In the genomic region with DNA sequence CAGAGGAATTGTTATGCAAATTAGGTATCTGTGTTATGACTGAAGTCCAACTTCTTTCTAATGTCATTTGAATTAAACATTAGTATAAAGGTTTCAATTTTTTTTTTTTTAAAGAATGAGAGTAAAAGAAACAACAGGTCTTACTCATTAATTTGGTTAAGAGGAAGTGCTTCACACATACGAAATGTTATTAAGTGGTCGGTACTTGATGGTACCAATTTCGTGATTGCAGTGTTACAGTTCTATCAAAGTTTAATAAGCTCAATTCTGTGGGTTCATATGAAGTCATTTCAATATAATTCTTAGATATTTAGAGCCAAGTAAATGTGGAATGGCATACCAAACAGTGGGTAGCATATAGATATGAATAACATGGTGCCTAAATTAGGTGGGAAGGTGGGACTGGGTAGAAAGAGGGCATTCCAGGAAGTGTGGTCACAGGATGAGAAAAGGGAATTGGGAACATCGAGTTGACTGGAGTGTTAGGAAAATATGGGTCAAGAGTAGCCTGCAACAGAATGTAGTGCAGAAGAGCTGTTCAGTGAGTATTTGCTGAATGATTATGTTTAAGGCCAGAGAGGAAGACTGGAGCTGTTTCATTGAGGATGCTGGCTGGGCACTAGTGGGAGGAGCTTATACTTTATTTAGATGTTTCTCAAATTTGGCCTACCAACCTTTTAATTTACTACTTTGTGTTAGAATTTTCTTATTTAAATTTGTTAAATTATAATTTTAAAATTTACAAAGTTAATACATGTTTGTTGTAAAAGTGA, we compare ENCODE assay signal across 21 cellular contexts.
"Had no signal": no experiment of that assay in that cellular context is flagged by ENCODE, and none has a peak within 500 bp of the region (broad histone marks: within the 10 kb centered on the region; RNA-seq: fewer than 3 reads in every experiment).

No MANE protein-coding gene starts in this region.

- H3K4me1 Mint-ChIP-seq: mesothelial cell of epicardium had no signal

- H3K27ac ChIP-seq: body of pancreas, foreskin keratinocyte, suprapubic skin, transverse colon had no signal

- H3K4me1 ChIP-seq: body of pancreas, foreskin keratinocyte, suprapubic skin, transverse colon had no signal

- H3K27ac Mint-ChIP-seq: activated B cell treated with CpG ODN at 0.5 μM for 24 hours; activated CD8-positive, alpha-beta T cell treated with anti-CD3 and anti-CD28 coated beads for 36 hours; mesothelial cell of epicardium had no signal

- H3K9me3 Mint-ChIP-seq: activated B cell treated with CpG ODN at 0.5 μM for 24 hours; activated CD8-positive, alpha-beta T cell treated with anti-CD3 and anti-CD28 coated beads for 36 hours; activated naive CD4-positive, alpha-beta T cell treated with anti-CD3 and anti-CD28 coated beads, Interleukin-2, amount 50 U/mL, for 72 hours; neural crest cell; T-cell had no signal

- DNase-seq: activated B cell treated with CpG ODN at 0.5 μM for 24 hours; activated CD4-positive, alpha-beta T cell treated with anti-CD3 and anti-CD28 coated beads for 4 hours; activated CD8-positive, alpha-beta T cell treated with anti-CD3 and anti-CD28 coated beads for 36 hours; activated effector memory CD4-positive, alpha-beta T cell treated with anti-CD3 and anti-CD28 coated beads, Interleukin-2, amount 50 U/mL, for 16 hours; activated T-cell treated with anti-CD3 and anti-CD28 coated beads, Interleukin-2, amount 50 U/mL, for 1 hour; body of pancreas; foreskin keratinocyte; glutamatergic neuron; hypothalamus; retina; stimulated activated CD4-positive, alpha-beta T cell treated with anti-CD3 and anti-CD28 coated beads, Interleukin-12 subunit alpha, Interleukin-12 subunit beta, amount 100 ng/mL, for 4 hours; stimulated activated CD4-positive, alpha-beta T cell treated with anti-CD3 and anti-CD28 coated beads, Interleukin-1b, Interleukin-23, amount 100 ng/mL, for 48 hours; stimulated activated CD8-positive, alpha-beta memory T cell treated with anti-CD3 and anti-CD28 coated beads, Interleukin-4, amount 100 ng/mL, for 48 hours; stimulated activated naive CD4-positive, alpha-beta T cell treated with Interleukin-2 at 50 U/mL for 16 hours; T-cell; transverse colon had no signal

- H3K27me3 ChIP-seq: body of pancreas, foreskin keratinocyte, suprapubic skin, transverse colon had no signal

- ATAC-seq: activated naive CD4-positive, alpha-beta T cell treated with anti-CD3 and anti-CD28 coated beads, Interleukin-2, amount 50 U/mL, for 72 hours; body of pancreas; foreskin keratinocyte; T-cell had no signal

- H3K27me3 Mint-ChIP-seq: activated B cell treated with CpG ODN at 0.5 μM for 24 hours; activated CD8-positive, alpha-beta T cell treated with anti-CD3 and anti-CD28 coated beads for 36 hours; T-cell had no signal

- H3K4me3 Mint-ChIP-seq: activated B cell treated with CpG ODN at 0.5 μM for 24 hours; activated CD8-positive, alpha-beta T cell treated with anti-CD3 and anti-CD28 coated beads for 36 hours; mesothelial cell of epicardium; neural crest cell; T-cell had no signal

- H3K9me3 ChIP-seq: body of pancreas, suprapubic skin, transverse colon had no signal

- H3K4me3 ChIP-seq: body of pancreas, lung, suprapubic skin, transverse colon had no signal
